Comparison of ENCODE assay signal across 15 cellular contexts in the genomic region with DNA sequence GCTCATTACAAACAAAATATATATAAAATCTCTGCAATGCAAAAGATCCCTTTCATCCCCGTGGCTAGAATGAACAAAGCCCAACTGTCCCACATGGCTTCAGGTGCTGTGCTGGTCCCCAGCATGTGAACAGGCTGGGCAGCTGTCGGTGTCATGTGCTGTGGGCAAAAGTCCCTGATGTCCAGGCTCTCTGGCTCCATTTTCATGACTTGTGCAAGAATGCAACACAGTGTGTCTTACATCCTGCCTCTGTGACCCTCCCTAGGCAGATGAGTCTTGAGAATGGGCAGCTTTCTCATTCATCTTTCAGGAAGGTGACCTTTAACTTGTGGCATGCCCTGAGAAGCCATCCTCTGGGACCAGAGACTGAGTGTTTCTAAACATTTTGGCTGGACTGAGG. TPM values are rescaled to one million over a fixed set of nuclear protein-coding genes. Genes with fewer than 3 reads are reported as not detected.
"Had no signal": no experiment of that assay in that cellular context is flagged by ENCODE, and none has a peak within 500 bp of the region (broad histone marks: within the 10 kb centered on the region; RNA-seq: fewer than 3 reads in every experiment).

No MANE protein-coding gene starts in this region.

- H3K9me3 ChIP-seq: esophagus squamous epithelium, left lung, pancreas, tibial artery, vagina had no signal

- ATAC-seq: foreskin keratinocyte; left lung; pancreas; stimulated activated memory B cell treated with anti-CD40 and anti-IgM and Interleukin-4, amounts not matched to agents 10 μg/mL and 1 μg/mL and 100 μg/mL, for 72 hours had no signal

- H3K27me3 Mint-ChIP-seq: activated naive CD8-positive, alpha-beta T cell treated with anti-CD3 and anti-CD28 coated beads, Interleukin-2, amount 10 ng/mL, durations not matched to agents 7 days and 5 days; stimulated activated memory B cell treated with anti-CD40 and anti-IgM and Interleukin-4, amounts not matched to agents 10 μg/mL and 1 μg/mL and 100 μg/mL, for 72 hours had no signal

- DNase-seq: activated CD4-positive, CD25-positive, alpha-beta regulatory T cell; activated naive CD8-positive, alpha-beta T cell treated with anti-CD3 and anti-CD28 coated beads, Interleukin-2, amount 10 ng/mL, durations not matched to agents 7 days and 5 days; aorta; esophagus squamous epithelium; foreskin keratinocyte; islet precursor cell; left lung; pancreas; tibial artery had no signal

- H3K4me1 Mint-ChIP-seq: activated naive CD8-positive, alpha-beta T cell treated with anti-CD3 and anti-CD28 coated beads, Interleukin-2, amount 10 ng/mL, durations not matched to agents 7 days and 5 days had no signal

- H3K9me3 Mint-ChIP-seq: activated naive CD8-positive, alpha-beta T cell treated with anti-CD3 and anti-CD28 coated beads, Interleukin-2, amount 10 ng/mL, durations not matched to agents 7 days and 5 days; stimulated activated memory B cell treated with anti-CD40 and anti-IgM and Interleukin-4, amounts not matched to agents 10 μg/mL and 1 μg/mL and 100 μg/mL, for 72 hours; T-helper 1 cell treated with Interleukin-12 subunit alpha and Interleukin-12 subunit beta and Interleukin-4 antibody, amounts not matched to agents 30 μg/mL and 1 μg/mL, for 36 hours had no signal

- H3K4me1 ChIP-seq: foreskin keratinocyte had no signal

- H3K27me3 ChIP-seq: esophagus squamous epithelium, foreskin keratinocyte, left lung, pancreas, tibial artery, vagina had no signal

- H3K27ac Mint-ChIP-seq: activated naive CD8-positive, alpha-beta T cell treated with anti-CD3 and anti-CD28 coated beads, Interleukin-2, amount 10 ng/mL, durations not matched to agents 7 days and 5 days; stimulated activated memory B cell treated with anti-CD40 and anti-IgM and Interleukin-4, amounts not matched to agents 10 μg/mL and 1 μg/mL and 100 μg/mL, for 72 hours; T-helper 1 cell treated with Interleukin-12 subunit alpha and Interleukin-12 subunit beta and Interleukin-4 antibody, amounts not matched to agents 30 μg/mL and 1 μg/mL, for 36 hours had no signal

- H3K4me3 ChIP-seq: esophagus squamous epithelium, left lung, pancreas, skin epidermis, tibial artery, vagina had no signal

- H3K4me3 Mint-ChIP-seq: activated naive CD8-positive, alpha-beta T cell treated with anti-CD3 and anti-CD28 coated beads, Interleukin-2, amount 10 ng/mL, durations not matched to agents 7 days and 5 days; stimulated activated memory B cell treated with anti-CD40 and anti-IgM and Interleukin-4, amounts not matched to agents 10 μg/mL and 1 μg/mL and 100 μg/mL, for 72 hours; T-helper 1 cell treated with Interleukin-12 subunit alpha and Interleukin-12 subunit beta and Interleukin-4 antibody, amounts not matched to agents 30 μg/mL and 1 μg/mL, for 36 hours had no signal

- H3K27ac ChIP-seq: esophagus squamous epithelium, foreskin keratinocyte, left lung, pancreas, skin epidermis, tibial artery, vagina had no signal

RNA-seq across cellular contexts. Expression of a gene that starts 45.3 kb away (rescaled TPM):
- total RNA-seq: bronchial epithelial cell, foreskin keratinocyte, renal cortical epithelial cell, vagina had no signal
- polyA plus RNA-seq: foreskin keratinocyte had no signal
